In the genomic region with DNA sequence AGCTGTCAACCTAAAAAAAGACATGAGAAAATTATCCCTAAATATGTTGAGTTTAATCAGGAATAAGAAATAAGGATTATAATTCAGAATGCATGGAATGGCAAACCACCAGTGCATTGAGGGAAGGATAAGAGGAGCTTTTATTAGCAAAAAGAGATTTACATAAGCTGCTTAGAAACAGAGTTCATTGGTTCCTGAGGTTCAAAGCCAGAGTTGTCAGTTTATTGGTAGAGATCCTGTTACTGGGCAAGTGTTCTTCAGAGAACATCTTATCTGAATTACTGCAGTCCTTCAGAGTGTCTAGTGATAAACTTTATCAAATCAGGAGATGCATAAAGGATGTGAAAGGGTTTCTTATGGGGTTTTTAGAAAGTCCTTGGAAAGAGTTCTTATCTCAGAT, we compare ENCODE assay signal across 21 cellular contexts.
"Had no signal": no experiment of that assay in that cellular context is flagged by ENCODE, and none has a peak within 500 bp of the region (broad histone marks: within the 10 kb centered on the region; RNA-seq: fewer than 3 reads in every experiment).

No MANE protein-coding gene starts in this region.

- H3K9me3 Mint-ChIP-seq: activated CD4-positive, alpha-beta T cell treated with anti-CD3 and anti-CD28 coated beads, Interleukin-2, amount 10 ng/mL, durations not matched to agents 7 days and 5 days; activated naive CD4-positive, alpha-beta T cell treated with anti-CD3 and anti-CD28 coated beads, Interleukin-2, amount 10 ng/mL, durations not matched to agents 7 days and 5 days; activated naive CD8-positive, alpha-beta T cell treated with anti-CD3 and anti-CD28 coated beads, Interleukin-2, amount 50 U/mL, for 24 hours; activated T-cell treated with anti-CD3 and anti-CD28 coated beads, Interleukin-2, amount 50 U/mL, for 4 hours; dendritic cell treated with granulocyte-macrophage colony-stimulating factor and Interleukin-4, amounts not matched to agents 40 ng/mL and 50 ng/mL, for 4 days had no signal

- H3K36me3 Mint-ChIP-seq: activated naive CD4-positive, alpha-beta T cell treated with anti-CD3 and anti-CD28 coated beads, Interleukin-2, amount 10 ng/mL, durations not matched to agents 7 days and 5 days; naive thymus-derived CD4-positive, alpha-beta T cell had no signal

- ATAC-seq: activated CD4-positive, CD25-positive, alpha-beta regulatory T cell treated with anti-CD3 and anti-CD28 coated beads, Interleukin-2, amount 50 U/mL, for 24 hours; activated CD8-positive, alpha-beta T cell treated with anti-CD3 and anti-CD28 coated beads, Interleukin-2, amount 10 ng/mL, durations not matched to agents 7 days and 5 days; activated naive CD8-positive, alpha-beta T cell treated with anti-CD3 and anti-CD28 coated beads, Interleukin-2, amount 50 U/mL, for 24 hours; activated T-cell treated with anti-CD3 and anti-CD28 coated beads, Interleukin-2, amount 50 U/mL, for 4 hours; esophagus mucosa; gastroesophageal sphincter; heart left ventricle; left ventricle myocardium superior; naive thymus-derived CD4-positive, alpha-beta T cell; stimulated activated naive B cell treated with anti-CD40 and anti-IgM and Interleukin-4, amounts not matched to agents 10 μg/mL and 1 μg/mL and 100 μg/mL, for 72 hours had no signal

- H3K4me1 Mint-ChIP-seq: activated naive CD4-positive, alpha-beta T cell treated with anti-CD3 and anti-CD28 coated beads, Interleukin-2, amount 10 ng/mL, durations not matched to agents 7 days and 5 days; activated naive CD8-positive, alpha-beta T cell treated with anti-CD3 and anti-CD28 coated beads, Interleukin-2, amount 50 U/mL, for 24 hours; stimulated activated naive B cell treated with anti-CD40 and anti-IgM and Interleukin-4, amounts not matched to agents 10 μg/mL and 1 μg/mL and 100 μg/mL, for 72 hours had no signal

- DNase-seq: activated CD4-positive, alpha-beta T cell treated with anti-CD3 and anti-CD28 coated beads, Interleukin-2, amount 10 ng/mL, durations not matched to agents 7 days and 5 days; activated CD8-positive, alpha-beta memory T cell treated with anti-CD3 and anti-CD28 coated beads, Interleukin-2, amount 50 U/mL, for 4 hours; activated CD8-positive, alpha-beta T cell treated with anti-CD3 and anti-CD28 coated beads, Interleukin-2, amount 10 ng/mL, durations not matched to agents 7 days and 5 days; activated naive CD4-positive, alpha-beta T cell treated with anti-CD3 and anti-CD28 coated beads, Interleukin-2, amount 10 ng/mL, durations not matched to agents 7 days and 5 days; activated naive CD8-positive, alpha-beta T cell treated with anti-CD3 and anti-CD28 coated beads, Interleukin-2, amount 50 U/mL, for 24 hours; activated T-cell treated with anti-CD3 and anti-CD28 coated beads, Interleukin-2, amount 50 U/mL, for 4 hours; aorta; effector CD8-positive, alpha-beta T cell; heart left ventricle; left ventricle myocardium superior; naive thymus-derived CD4-positive, alpha-beta T cell; sigmoid colon; spleen; stimulated activated naive B cell treated with anti-CD40 and anti-IgM and Interleukin-4, amounts not matched to agents 10 μg/mL and 1 μg/mL and 100 μg/mL, for 72 hours; T-helper 9 cell; upper lobe of left lung had no signal

- H3K27me3 Mint-ChIP-seq: activated CD4-positive, alpha-beta T cell treated with anti-CD3 and anti-CD28 coated beads, Interleukin-2, amount 10 ng/mL, durations not matched to agents 7 days and 5 days; stimulated activated naive B cell treated with anti-CD40 and anti-IgM and Interleukin-4, amounts not matched to agents 10 μg/mL and 1 μg/mL and 100 μg/mL, for 72 hours had no signal

- FAIRE-seq: bronchial epithelial cell had no signal

- H3K27ac Mint-ChIP-seq: activated CD4-positive, alpha-beta T cell treated with anti-CD3 and anti-CD28 coated beads, Interleukin-2, amount 10 ng/mL, durations not matched to agents 7 days and 5 days; activated CD8-positive, alpha-beta T cell treated with anti-CD3 and anti-CD28 coated beads, Interleukin-2, amount 10 ng/mL, durations not matched to agents 7 days and 5 days; activated naive CD4-positive, alpha-beta T cell treated with anti-CD3 and anti-CD28 coated beads, Interleukin-2, amount 10 ng/mL, durations not matched to agents 7 days and 5 days; activated naive CD8-positive, alpha-beta T cell treated with anti-CD3 and anti-CD28 coated beads, Interleukin-2, amount 50 U/mL, for 24 hours; dendritic cell treated with granulocyte-macrophage colony-stimulating factor and Interleukin-4, amounts not matched to agents 40 ng/mL and 50 ng/mL, for 4 days; naive thymus-derived CD4-positive, alpha-beta T cell; stimulated activated naive B cell treated with anti-CD40 and anti-IgM and Interleukin-4, amounts not matched to agents 10 μg/mL and 1 μg/mL and 100 μg/mL, for 72 hours had no signal

- H3K4me3 Mint-ChIP-seq: activated CD4-positive, alpha-beta T cell treated with anti-CD3 and anti-CD28 coated beads, Interleukin-2, amount 10 ng/mL, durations not matched to agents 7 days and 5 days; activated CD8-positive, alpha-beta T cell treated with anti-CD3 and anti-CD28 coated beads, Interleukin-2, amount 10 ng/mL, durations not matched to agents 7 days and 5 days; activated naive CD4-positive, alpha-beta T cell treated with anti-CD3 and anti-CD28 coated beads, Interleukin-2, amount 10 ng/mL, durations not matched to agents 7 days and 5 days; activated naive CD8-positive, alpha-beta T cell treated with anti-CD3 and anti-CD28 coated beads, Interleukin-2, amount 50 U/mL, for 24 hours; activated T-cell treated with anti-CD3 and anti-CD28 coated beads, Interleukin-2, amount 50 U/mL, for 4 hours; dendritic cell treated with granulocyte-macrophage colony-stimulating factor and Interleukin-4, amounts not matched to agents 40 ng/mL and 50 ng/mL, for 4 days; naive thymus-derived CD4-positive, alpha-beta T cell; stimulated activated naive B cell treated with anti-CD40 and anti-IgM and Interleukin-4, amounts not matched to agents 10 μg/mL and 1 μg/mL and 100 μg/mL, for 72 hours had no signal
